13 cellular contexts compared by ENCODE assay signal in the genomic region with DNA sequence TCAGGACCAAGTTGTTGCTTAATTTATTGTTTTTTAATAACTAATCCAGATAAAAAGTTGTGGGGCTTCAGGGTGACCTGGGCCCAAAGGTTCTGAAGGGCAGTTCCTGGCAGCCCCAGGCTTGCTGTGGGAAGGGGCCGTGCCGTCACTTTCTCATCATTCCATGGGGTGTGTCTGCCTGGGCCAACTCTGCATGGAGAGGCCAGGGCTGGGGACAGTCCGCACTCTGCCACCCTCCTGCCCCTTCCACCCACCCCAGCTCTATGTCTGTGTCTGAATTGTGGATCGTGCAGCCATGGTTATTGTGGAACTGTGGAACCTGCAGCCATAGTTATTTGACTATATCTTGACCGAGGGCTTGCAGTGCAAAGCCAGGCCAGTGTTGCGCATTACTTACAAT. TPM values are rescaled to one million over a fixed set of nuclear protein-coding genes. Genes with fewer than 3 reads are reported as not detected.
DNase-seq lines count a peak whose midpoint lies in the region; ATAC-seq and TF ChIP-seq lines count a peak whose summit lies in the region.
"Had no signal": no experiment of that assay in that cellular context is flagged by ENCODE, and none has a peak within 500 bp of the region (broad histone marks: within the 10 kb centered on the region; RNA-seq: fewer than 3 reads in every experiment).

No MANE protein-coding gene starts in this region.

- H3K27ac Mint-ChIP-seq in IgD-negative memory B cell, result peak overlapping the region; percentile 92 to 99 (median 97)
- H3K27ac Mint-ChIP-seq in activated naive CD4-positive, alpha-beta T cell treated with anti-CD3 and anti-CD28 coated beads, Interleukin-2, amount 50 U/mL, for 72 hours, result peak overlapping the region; percentile 75 to 92
- H3K27ac Mint-ChIP-seq in nephron, result peak overlapping the region; percentile 29 to 59 (median 58)

- H3K36me3 Mint-ChIP-seq in IgD-negative memory B cell (peaks cover 7% of the 10 kb centered on the region), nephron (ENCODE audit: low read depth) (peaks cover 18% of the 10 kb centered on the region)
- H3K36me3 Mint-ChIP-seq in activated naive CD4-positive, alpha-beta T cell treated with anti-CD3 and anti-CD28 coated beads, Interleukin-2, amount 50 U/mL, for 72 hours, result peaks cover 16 to 27% of the 10 kb centered on the region in 2 donors

- TF ChIP-seq CTCF in DOHH2 (IDR thresholded peaks at IDR 0.05; ENCODE audit: low read depth, low read length, poor library complexity, severe bottlenecking), result no peak
- TF ChIP-seq CTCF in nephron (IDR thresholded peaks at IDR 0.05; ENCODE audit: unreplicated experiment in 3 of 3), result no peak

- peak overlapping the region; percentile 95; the same call in 1 of the 2 replicates for H3K4me3 ChIP-seq in DOHH2 (ENCODE audit: low read length)
- H3K4me3 ChIP-seq: hepatocyte, SJSA1, suprapubic skin had no signal

- no peaks in the 10 kb centered on the region for H3K27me3 Mint-ChIP-seq in IgD-negative memory B cell
- no peaks in the 10 kb centered on the region for H3K27me3 Mint-ChIP-seq in nephron (ENCODE audit: low read depth)

- H3K27me3 ChIP-seq in DOHH2 (ENCODE audit: control insufficient read depth, low read length), result no peaks in the 10 kb centered on the region
- H3K27me3 ChIP-seq: hepatocyte, SJSA1, suprapubic skin had no signal

- no peaks in the 10 kb centered on the region for H3K9me3 ChIP-seq in DOHH2 (ENCODE audit: control insufficient read depth, insufficient read depth, low read length)
- H3K9me3 ChIP-seq: suprapubic skin had no signal

- H3K9me3 Mint-ChIP-seq in IgD-negative memory B cell (no peaks in the 10 kb centered on the region), nephron (no peaks in the 10 kb centered on the region)
- H3K9me3 Mint-ChIP-seq in activated naive CD4-positive, alpha-beta T cell treated with anti-CD3 and anti-CD28 coated beads, Interleukin-2, amount 50 U/mL, for 72 hours, result no peaks in the 10 kb centered on the region

- peak overlapping the region; percentile 70 for H3K4me2 ChIP-seq in DOHH2 (ENCODE audit: low read length)
- H3K4me2 ChIP-seq: hepatocyte had no signal

- no peaks in the 10 kb centered on the region for H3K9me2 ChIP-seq in DOHH2 (replicated peaks; ENCODE audit: control insufficient read depth, low read length)

- H3K4me1 ChIP-seq in DOHH2 (ENCODE audit: control insufficient read depth, low read length), result peaks cover 48% of the 10 kb centered on the region

- no peak for DNase-seq in activated naive CD4-positive, alpha-beta T cell treated with anti-CD3 and anti-CD28 coated beads, Interleukin-2, amount 50 U/mL, for 72 hours (ENCODE audit: low spot score in 2 of 2)
- DNase-seq in hypothalamus (lab: John Stamatoyannopoulos, UW) (no peak), kidney tubule cell (ENCODE audit: low spot score) (no peak), NCI-H524 (lab: John Stamatoyannopoulos, UW) (no peak)
- DNase-seq: central memory CD4-positive, alpha-beta T cell; occipital lobe had no signal

- no peak for ATAC-seq in activated naive CD4-positive, alpha-beta T cell treated with anti-CD3 and anti-CD28 coated beads, Interleukin-2, amount 50 U/mL, for 72 hours
- ATAC-seq in HG03521 (IDR thresholded peaks at IDR 0.05; ENCODE audit: unreplicated experiment), result no peak

- H3K4me1 Mint-ChIP-seq in IgD-negative memory B cell, result peaks cover 34 to 39% (median 34%) of the 10 kb centered on the region in 3 donors
- H3K4me1 Mint-ChIP-seq in nephron, result no peaks in the 10 kb centered on the region

- H3K36me3 ChIP-seq in DOHH2 (ENCODE audit: control insufficient read depth, low read length), result peaks cover 59% of the 10 kb centered on the region

- H3F3A ChIP-seq in DOHH2 (ENCODE audit: control insufficient read depth, insufficient read depth), result peaks cover 29% of the 10 kb centered on the region

- no peaks in the 10 kb centered on the region; the same call in 1 of the 2 replicates for H4K20me1 ChIP-seq in DOHH2 (ENCODE audit: control insufficient read depth, insufficient read depth, low read depth, low read length)

- H3K4me3 Mint-ChIP-seq in IgD-negative memory B cell (peak overlapping the region; percentile 87 to 100 (median 96)), nephron (peak overlapping the region; percentile 60 to 74 (median 67))

- H3K79me2 ChIP-seq in DOHH2 (ENCODE audit: control insufficient read depth, low read length), result peaks cover 30% of the 10 kb centered on the region
- H3K79me2 ChIP-seq: hepatocyte had no signal

- H3K27ac ChIP-seq in DOHH2 (ENCODE audit: low read depth, low read length), result peak overlapping the region; percentile 94
- H3K27ac ChIP-seq: hepatocyte, SJSA1, suprapubic skin had no signal

RNA-seq across cellular contexts. Expression of gene LIMD2, which starts 4.0 kb away (rescaled TPM):
- 845 TPM for polyA plus RNA-seq in IgD-negative memory B cell
- total RNA-seq in activated naive CD4-positive, alpha-beta T cell treated with anti-CD3 and anti-CD28 coated beads, Interleukin-2, amount 50 U/mL, for 72 hours, result 100 to 1,000 TPM in 1 of 2 donors, 10 to 100 TPM in 1; 76.7 to 166 TPM

RNA-seq across cellular contexts. Expression of gene STRADA, which starts 45.7 kb away (rescaled TPM):
- polyA plus RNA-seq in IgD-negative memory B cell, result 24.9 TPM
- 100 to 1,000 TPM in 1 of 2 donors, 10 to 100 TPM in 1; 68.3 to 112 TPM for total RNA-seq in activated naive CD4-positive, alpha-beta T cell treated with anti-CD3 and anti-CD28 coated beads, Interleukin-2, amount 50 U/mL, for 72 hours
